34 cellular contexts compared by ENCODE assay signal in the genomic region with DNA sequence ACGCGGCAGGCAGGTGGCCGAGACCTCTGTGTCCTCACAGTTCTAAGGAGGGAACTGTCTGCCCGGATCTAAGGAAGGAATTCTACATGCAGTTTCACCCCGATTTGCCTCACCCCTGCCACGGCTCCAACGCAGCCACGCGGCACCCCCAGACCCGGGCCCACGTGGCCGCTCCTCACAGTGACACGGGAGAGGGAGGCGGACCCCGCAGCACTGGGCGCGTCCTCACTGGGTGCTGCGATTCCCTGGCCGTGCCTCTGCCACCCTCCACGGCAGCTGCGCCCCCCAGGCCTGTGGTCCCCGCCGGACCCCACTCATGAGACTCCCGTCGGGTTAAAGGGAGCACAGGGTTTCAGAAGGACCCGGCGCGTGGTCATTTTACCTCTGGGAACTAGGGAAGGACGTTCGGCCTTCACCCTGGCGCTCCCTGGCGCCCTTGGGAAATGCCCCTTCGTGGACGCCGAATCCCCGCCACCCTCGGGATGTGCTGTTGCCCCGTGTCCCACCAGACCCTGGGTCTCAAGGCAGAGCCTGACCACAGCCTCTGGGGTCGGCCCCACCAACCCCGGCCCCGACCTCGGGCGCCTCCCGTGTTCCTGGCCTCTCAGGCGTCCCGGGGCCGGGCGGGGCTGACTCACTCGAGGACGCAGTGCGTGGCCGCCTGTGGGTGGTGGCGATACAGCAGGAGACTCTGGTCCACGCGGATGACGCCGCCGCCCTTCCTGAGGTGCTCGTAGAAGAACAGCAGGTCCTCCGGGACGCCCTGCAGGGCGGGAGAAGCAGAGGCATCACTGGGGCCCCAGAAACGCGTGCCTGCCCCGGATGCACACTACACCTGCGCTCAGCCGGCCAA.
DNase-seq lines count a peak whose midpoint lies in the region; ATAC-seq, FAIRE-seq and TF ChIP-seq lines count a peak whose summit lies in the region.
"Had no signal": no experiment of that assay in that cellular context is flagged by ENCODE, and none has a peak within 500 bp of the region (broad histone marks: within the 10 kb centered on the region; RNA-seq: fewer than 3 reads in every experiment).

No MANE protein-coding gene starts in this region.

- WGBS in H9 (ENCODE audit: extremely low coverage, insufficient read length, low lambda C conversion rate): no CpG with 5 or more reads among the region's 67 CpGs
- WGBS in HepG2 (ENCODE audit: low lambda C conversion rate): 97% methylated on average over 46 of the region's 67 CpGs

- no peak for TF ChIP-seq EP300 in HepG2 (IDR thresholded peaks at IDR 0.05; ENCODE audit: low read depth in 2 of 2, low read length in 2 of 2)
- no peak for TF ChIP-seq EP300 in HepG2 (CRISPR knock-in tag; IDR thresholded peaks at IDR 0.05; ENCODE audit: borderline replicate concordance)

- no peak for TF ChIP-seq CTCF in H9 (conservative IDR thresholded peaks at IDR 0.05)
- TF ChIP-seq CTCF in HepG2 (CRISPR knock-in tag; IDR thresholded peaks at IDR 0.05): no peak
- TF ChIP-seq CTCF in WTC11 (IDR thresholded peaks at IDR 0.05): no peak

- H3K4me3 Mint-ChIP-seq in activated CD8-positive, alpha-beta memory T cell treated with anti-CD3 and anti-CD28 coated beads, Interleukin-2, amount 10 ng/mL, durations not matched to agents 7 days and 5 days: no peak overlapping the region
- H3K4me3 Mint-ChIP-seq in H9: no peak overlapping the region
- H3K4me3 Mint-ChIP-seq in WTC11: no peak overlapping the region
- H3K4me3 Mint-ChIP-seq: activated CD4-positive, alpha-beta T cell treated with anti-CD3 and anti-CD28 coated beads for 36 hours; activated CD8-positive, alpha-beta T cell treated with anti-CD3 and anti-CD28 coated beads, Interleukin-2, amount 10 ng/mL, durations not matched to agents 7 days and 5 days; nephron had no signal

- no peak overlapping the region for H3T11ph ChIP-seq in H9 (ENCODE audit: low read length)

- peak; percentile 13 for DNase-seq in activated CD8-positive, alpha-beta memory T cell treated with anti-CD3 and anti-CD28 coated beads, Interleukin-2, amount 50 U/mL, for 4 hours
- no peak for DNase-seq in activated CD8-positive, alpha-beta memory T cell treated with anti-CD3 and anti-CD28 coated beads, Interleukin-2, amount 10 ng/mL, durations not matched to agents 7 days and 5 days
- DNase-seq in H9 (peak; percentile 36), HepG2 (ENCODE audit: low spot score) (no peak), sciatic nerve (ENCODE audit: low spot score) (peak; percentile 55), NCI-H82 (lab: John Stamatoyannopoulos, UW) (no peak), WTC11 (ENCODE audit: low spot score) (no peak)
- DNase-seq: activated CD4-positive, alpha-beta T cell treated with anti-CD3 and anti-CD28 coated beads for 36 hours; activated CD8-positive, alpha-beta T cell treated with anti-CD3 and anti-CD28 coated beads, Interleukin-2, amount 10 ng/mL, durations not matched to agents 7 days and 5 days; activated naive CD4-positive, alpha-beta T cell treated with Interleukin-2 at 50 U/mL for 16 hours; activated T-cell treated with anti-CD3 and anti-CD28 coated beads, Interleukin-2, amount 50 U/mL, for 48 hours; DMS79; HCEC 1CT; KG1; MG63; NCI-H1105 treated with DMSO at 0.1 percent for 48 hours; NCI-H2029; NCI-H526; NK-92 treated with Interleukin-12 subunit alpha and Interleukin-12 subunit beta, amount 100 ng/mL, for 24 hours; PC-9; SHP77 treated with DMSO at 0.1 percent for 48 hours; stimulated activated CD4-positive, alpha-beta T cell treated with anti-CD3 and anti-CD28 coated beads, Interleukin-12 subunit alpha, Interleukin-12 subunit beta, amount 100 ng/mL, for 4 hours; stimulated activated CD4-positive, alpha-beta T cell treated with anti-CD3 and anti-CD28 coated beads, Interleukin-2, amount 100 ng/mL, for 48 hours; transverse colon had no signal

- intact Hi-C loops in HepG2 (cut with micrococcal nuclease; ENCODE audit: unreplicated experiment) (no loop called here), sciatic nerve (cut with DNase I) (no loop called here)

- CTCF ChIA-PET in activated CD8-positive, alpha-beta memory T cell treated with anti-CD3 and anti-CD28 coated beads, Interleukin-2, amount 10 ng/mL, durations not matched to agents 7 days and 5 days (lab: Charles Lee): no interaction called here
- CTCF ChIA-PET in HepG2 (lab: Yijun Ruan, JAX; ENCODE audit: low intra/inter-chr PET ratio, low total read pairs): no interaction called here
- CTCF ChIA-PET in WTC11 (lab: Charles Lee): no interaction called here

- in situ Hi-C loops in HepG2 (cut with HindIII; ENCODE audit: extremely low pct_ligation_motif_present, low pct_unique_long_range_greater_than_20kb): no loop called here

- no peak overlapping the region for H2BK5ac ChIP-seq in H9 (ENCODE audit: insufficient read length, low read length)

- POLR2A ChIA-PET in HepG2 (lab: Yijun Ruan, JAX) (no interaction called here), WTC11 (lab: Charles Lee) (no interaction called here)

- H2BK15ac ChIP-seq in H9 (ENCODE audit: low read depth, low read length): no peak overlapping the region

- peaks cover 2 to 4% of the 10 kb centered on the region in 2 experiments; a peak in 2 of 5 replicates for H3K36me3 ChIP-seq in HepG2 (replicated peaks in 1 of 2; ENCODE audit: control insufficient read depth in 1 of 2, insufficient read depth in 2 of 2, low read length in 2 of 2)
- H3K36me3 ChIP-seq: MG63, transverse colon had no signal

- H4K91ac ChIP-seq in H9 (ENCODE audit: insufficient read length, low read depth, low read length): no peak overlapping the region

- no peak overlapping the region for H2BK120ac ChIP-seq in H9 (ENCODE audit: low read depth, low read length, poor library complexity, severe bottlenecking)

- H2AFZ ChIP-seq in H9 (ENCODE audit: low read length) (no peak overlapping the region), HepG2 (ENCODE audit: low read length) (no peak overlapping the region)
- H2AFZ ChIP-seq: parathyroid adenoma, PC-9 had no signal

- peaks cover 5% of the 10 kb centered on the region for H3K4me1 Mint-ChIP-seq in activated CD8-positive, alpha-beta memory T cell treated with anti-CD3 and anti-CD28 coated beads, Interleukin-2, amount 10 ng/mL, durations not matched to agents 7 days and 5 days
- H3K4me1 Mint-ChIP-seq in H9 (peaks cover 5 to 9% of the 10 kb centered on the region in 2 experiments), WTC11 (peaks cover 10% of the 10 kb centered on the region)

- no peaks in the 10 kb centered on the region for H3K79me2 ChIP-seq in H9 (ENCODE audit: insufficient read depth, low read length)
- H3K79me2 ChIP-seq in HepG2 (ENCODE audit: insufficient read depth, low read length): no peaks in the 10 kb centered on the region
- H3K79me2 ChIP-seq: parathyroid adenoma had no signal

- no peak overlapping the region for H3K18ac ChIP-seq in H9 (ENCODE audit: insufficient read length, low read depth, low read length)

- H3K9ac ChIP-seq in H9 (ENCODE audit: extremely low read depth, insufficient read length, low read length) (no peak overlapping the region), HepG2 (ENCODE audit: insufficient read depth, low read depth, low read length) (no peak overlapping the region)
- H3K9ac ChIP-seq: parathyroid adenoma had no signal

- peaks cover under 1% of the 10 kb centered on the region for H3K9me3 Mint-ChIP-seq in activated CD8-positive, alpha-beta memory T cell treated with anti-CD3 and anti-CD28 coated beads, Interleukin-2, amount 10 ng/mL, durations not matched to agents 7 days and 5 days (ENCODE audit: low read depth)
- peaks cover 9 to 17% of the 10 kb centered on the region in 2 experiments for H3K9me3 Mint-ChIP-seq in H9
- H3K9me3 Mint-ChIP-seq in WTC11: peaks cover 5% of the 10 kb centered on the region

- H3K27me3 ChIP-seq in H9 (ENCODE audit: insufficient read depth, low read length): no peaks in the 10 kb centered on the region
- H3K27me3 ChIP-seq in HepG2 (ENCODE audit: control insufficient read depth in 1 of 2, insufficient read depth in 2 of 2, low read length in 2 of 2): no peaks in the 10 kb centered on the region
- H3K27me3 ChIP-seq: body of pancreas, MG63, transverse colon had no signal

- no peak for TF ChIP-seq POLR2A in HepG2 (IDR thresholded peaks at IDR 0.05; ENCODE audit: insufficient read depth in 1 of 2, low read depth in 2 of 2, low read length in 2 of 2)

- BruUV-seq in HepG2 (replicated peaks; lab: Mats Ljungman, UMichigan): no TSS peak

- H2BK20ac ChIP-seq in H9 (ENCODE audit: low read depth, low read length, poor library complexity, severe bottlenecking): no peak overlapping the region

- H4K20me1 ChIP-seq in H9 (ENCODE audit: control insufficient read depth, insufficient read depth, insufficient read length) (no peaks in the 10 kb centered on the region), HepG2 (ENCODE audit: insufficient read depth, low read length) (no peaks in the 10 kb centered on the region)

- H3K27ac Mint-ChIP-seq in activated CD8-positive, alpha-beta memory T cell treated with anti-CD3 and anti-CD28 coated beads, Interleukin-2, amount 10 ng/mL, durations not matched to agents 7 days and 5 days: no peak overlapping the region
- H3K27ac Mint-ChIP-seq in H9 (no peak overlapping the region), WTC11 (no peak overlapping the region)
- H3K27ac Mint-ChIP-seq: activated CD4-positive, alpha-beta T cell treated with anti-CD3 and anti-CD28 coated beads for 36 hours; activated CD8-positive, alpha-beta T cell treated with anti-CD3 and anti-CD28 coated beads, Interleukin-2, amount 10 ng/mL, durations not matched to agents 7 days and 5 days; nephron had no signal

- H3K27me3 Mint-ChIP-seq in activated CD8-positive, alpha-beta memory T cell treated with anti-CD3 and anti-CD28 coated beads, Interleukin-2, amount 10 ng/mL, durations not matched to agents 7 days and 5 days: no peaks in the 10 kb centered on the region
- no peaks in the 10 kb centered on the region for H3K27me3 Mint-ChIP-seq in H9 (ENCODE audit: low read depth)
- H3K27me3 Mint-ChIP-seq in WTC11 (ENCODE audit: low read depth): no peaks in the 10 kb centered on the region
- H3K27me3 Mint-ChIP-seq: activated CD4-positive, alpha-beta T cell treated with anti-CD3 and anti-CD28 coated beads for 36 hours had no signal

- H3K4me3 ChIP-seq in HepG2 (replicated peaks in 1 of 3; ENCODE audit: insufficient read depth in 1 of 3, low read depth in 2 of 3, low read length in 3 of 3): no peak overlapping the region
- H3K4me3 ChIP-seq: body of pancreas, MG63, PC-9, transverse colon had no signal

- H3K23ac ChIP-seq in H9 (ENCODE audit: insufficient read length, low read depth, low read length): no peak overlapping the region

- H3K4me2 ChIP-seq in H9 (ENCODE audit: insufficient read depth, insufficient read length, low read length) (no peak overlapping the region), HepG2 (ENCODE audit: low read depth, low read length) (no peak overlapping the region)
- H3K4me2 ChIP-seq: PC-9 had no signal

- H3K36me3 Mint-ChIP-seq in activated CD8-positive, alpha-beta memory T cell treated with anti-CD3 and anti-CD28 coated beads, Interleukin-2, amount 10 ng/mL, durations not matched to agents 7 days and 5 days: peaks cover 23% of the 10 kb centered on the region
- H3K36me3 Mint-ChIP-seq in H9 (ENCODE audit: insufficient read depth in 1 of 3, low read depth in 3 of 3) (peaks cover 21 to 28% (median 21%) of the 10 kb centered on the region in 3 experiments), WTC11 (peaks cover 17% of the 10 kb centered on the region)

- no peak overlapping the region for H3K14ac ChIP-seq in H9 (ENCODE audit: insufficient read depth, low read length)

- H3K9me3 ChIP-seq in H9 (ENCODE audit: control insufficient read depth, low read depth, low read length) (no peaks in the 10 kb centered on the region), HepG2 (ENCODE audit: low read length) (no peaks in the 10 kb centered on the region)
- H3K9me3 ChIP-seq: body of pancreas, Caco-2, MG63, transverse colon had no signal

- no peak overlapping the region for H2BK12ac ChIP-seq in H9 (ENCODE audit: insufficient read length, low read depth, low read length)

- no peak overlapping the region for H4K5ac ChIP-seq in H9 (ENCODE audit: insufficient read length, low read depth, low read length)

- ATAC-seq in activated CD8-positive, alpha-beta memory T cell treated with anti-CD3 and anti-CD28 coated beads, Interleukin-2, amount 10 ng/mL, durations not matched to agents 7 days and 5 days: no peak
- no peak for ATAC-seq in HepG2
- no peak for ATAC-seq in sciatic nerve
- ATAC-seq in WTC11: no peak
- no peak for ATAC-seq in GM18502 (IDR thresholded peaks at IDR 0.05; ENCODE audit: poor library complexity, unreplicated experiment)
- ATAC-seq: activated CD4-positive, alpha-beta T cell treated with anti-CD3 and anti-CD28 coated beads for 36 hours; activated CD8-positive, alpha-beta T cell treated with anti-CD3 and anti-CD28 coated beads, Interleukin-2, amount 10 ng/mL, durations not matched to agents 7 days and 5 days; body of pancreas; esophagus mucosa had no signal

- H3K23me2 ChIP-seq in H9 (ENCODE audit: insufficient read length, low read depth, low read length, poor library complexity, severe bottlenecking): peaks cover 6% of the 10 kb centered on the region

- H3K27ac ChIP-seq in H9 (ENCODE audit: insufficient read length, low read depth, low read length) (no peak overlapping the region), HepG2 (ENCODE audit: extremely low read length, insufficient read depth, low read length) (no peak overlapping the region)
- H3K27ac ChIP-seq: 22Rv1, body of pancreas, C4-2B, parathyroid adenoma, PC-9, transverse colon had no signal

- H3K4me1 ChIP-seq in H9 (ENCODE audit: insufficient read depth, low read length) (no peaks in the 10 kb centered on the region), HepG2 (ENCODE audit: insufficient read depth, low read length) (no peaks in the 10 kb centered on the region)
- H3K4me1 ChIP-seq: Caco-2, parathyroid adenoma had no signal

- no peak overlapping the region for H3K56ac ChIP-seq in H9 (ENCODE audit: insufficient read length, low read depth, low read length)

- H4K8ac ChIP-seq in H9 (replicated peaks; ENCODE audit: insufficient read length, low read depth, low read length): no peak overlapping the region

- H3K4ac ChIP-seq in H9 (ENCODE audit: low read depth, low read length): no peak overlapping the region

- H3K79me1 ChIP-seq in H9 (ENCODE audit: insufficient read depth, low read depth, low read length, poor library complexity, severe bottlenecking): no peaks in the 10 kb centered on the region

- no peak for FAIRE-seq in HepG2 (lab: Jason Lieb, UNC)
- FAIRE-seq: G401.6, islet of Langerhans had no signal

- TF ChIP-seq RAD21 in HepG2 (CRISPR knock-in tag; IDR thresholded peaks at IDR 0.05): no peak

- H2AK5ac ChIP-seq in H9 (ENCODE audit: insufficient read length, low read length): no peak overlapping the region

Comparison
In these comparisons a context has a peak if more than half of its experiments do, and no peak if none do; other contexts are left out.
1. DNase-seq: peak in activated CD8-positive, alpha-beta memory T cell treated with anti-CD3 and anti-CD28 coated beads, Interleukin-2, amount 50 U/mL, for 4 hours (single experiment), H9 (single experiment) and sciatic nerve (single experiment); none in activated CD8-positive, alpha-beta memory T cell treated with anti-CD3 and anti-CD28 coated beads, Interleukin-2, amount 10 ng/mL, durations not matched to agents 7 days and 5 days (single experiment), HepG2 (single experiment), NCI-H82 (single experiment) and WTC11 (single experiment).